7 cellular contexts compared by ENCODE assay signal in the genomic region with DNA sequence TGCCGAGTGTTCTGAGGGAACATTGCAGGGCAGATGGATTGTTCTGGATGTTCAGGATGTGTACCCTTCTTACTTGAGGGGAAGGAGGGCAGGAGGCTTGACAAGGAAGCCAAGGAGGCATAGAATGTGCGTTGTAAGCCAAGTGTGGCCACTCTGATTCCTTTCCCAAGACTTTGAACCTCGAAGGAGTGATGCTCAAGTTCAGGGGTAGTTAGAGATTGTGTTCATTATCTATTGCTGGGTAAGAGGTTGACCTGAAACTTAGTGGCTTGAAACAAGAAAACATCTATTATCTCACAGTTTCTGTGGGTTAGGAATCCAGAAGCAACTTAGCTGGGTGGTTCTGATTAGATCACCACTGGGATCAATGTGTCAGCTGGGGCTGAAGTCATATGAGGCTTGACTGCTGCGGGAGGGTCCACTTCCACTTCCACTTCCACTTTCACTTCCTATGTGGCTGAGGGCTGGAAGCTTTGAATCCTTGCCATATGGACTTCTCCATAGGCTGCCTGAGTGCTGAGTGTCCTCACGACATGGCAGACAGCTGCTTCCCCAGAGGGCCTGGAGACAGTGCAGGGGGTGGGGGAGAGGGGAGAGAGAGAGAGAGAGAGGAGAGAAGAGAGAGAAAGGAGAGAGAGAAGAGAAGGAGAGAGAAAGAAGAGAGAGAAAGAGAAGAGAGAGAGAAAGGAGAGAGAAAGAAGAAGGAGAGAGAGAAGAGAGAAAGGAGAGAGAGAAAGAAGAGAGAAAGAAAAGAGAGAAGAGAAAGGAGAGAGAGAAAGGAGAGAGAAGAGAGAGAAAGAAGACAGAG. TPM values are rescaled to one million over a fixed set of nuclear protein-coding genes. Genes with fewer than 3 reads are reported as not detected.
DNase-seq lines count a peak whose midpoint lies in the region; ATAC-seq and TF ChIP-seq lines count a peak whose summit lies in the region.

No MANE protein-coding gene starts in this region.

- DNase-seq in activated B cell treated with CpG ODN at 0.5 μM for 24 hours = no peak
- DNase-seq in pons (ENCODE audit: low spot score) = peak; percentile 77
- DNase-seq in osteoblast (ENCODE audit: insufficient read length, low spot score, missing footprints) = no peak
- no peak for DNase-seq in cortex of kidney (lab: John Stamatoyannopoulos, UW)
- DNase-seq in NCI-H2196 treated with DMSO at 0.1 percent for 48 hours (lab: John Stamatoyannopoulos, UW; ENCODE audit: unreplicated experiment) = no peak

- H3K27me3 ChIP-seq in osteoblast (ENCODE audit: insufficient read depth, low read length) = peaks cover 45% of the 10 kb centered on the region

- no peaks in the 10 kb centered on the region for H3K4me1 ChIP-seq in osteoblast (ENCODE audit: insufficient read depth, low read length)

- no peaks in the 10 kb centered on the region for H3K9me3 Mint-ChIP-seq in activated B cell treated with CpG ODN at 0.5 μM for 24 hours

- no peaks in the 10 kb centered on the region for H3K79me2 ChIP-seq in osteoblast (ENCODE audit: insufficient read depth, low read length)

- intact Hi-C loops in activated B cell treated with CpG ODN at 0.5 μM for 24 hours (cut with micrococcal nuclease) = loop anchor here (1.0 kb wide), 1 partner anchor 8 kb away; no protein-coding TSS in a partner anchor

- H4K20me1 ChIP-seq in osteoblast (ENCODE audit: insufficient read depth, low read length) = no peaks in the 10 kb centered on the region

- no peak overlapping the region for H3K27ac ChIP-seq in osteoblast (ENCODE audit: low read depth, low read length)

- TF ChIP-seq CTCF in activated B cell treated with CpG ODN at 0.5 μM for 24 hours (IDR thresholded peaks at IDR 0.05) (no peak), osteoblast (IDR thresholded peaks at IDR 0.05; ENCODE audit: extremely low read depth, low read depth, low read length) (no peak)

- H3K36me3 ChIP-seq in osteoblast (ENCODE audit: insufficient read depth, low read length) = no peaks in the 10 kb centered on the region

- H3K27ac Mint-ChIP-seq in activated B cell treated with CpG ODN at 0.5 μM for 24 hours = peak overlapping the region; percentile 79

- H3K4me3 Mint-ChIP-seq in activated B cell treated with CpG ODN at 0.5 μM for 24 hours = peak overlapping the region; percentile 54

- peaks cover 75% of the 10 kb centered on the region for H3K4me1 Mint-ChIP-seq in activated B cell treated with CpG ODN at 0.5 μM for 24 hours

- no peak overlapping the region for H3K4me2 ChIP-seq in osteoblast (ENCODE audit: insufficient read depth, low read length)

- H3K27me3 Mint-ChIP-seq in activated B cell treated with CpG ODN at 0.5 μM for 24 hours = no peaks in the 10 kb centered on the region

- ATAC-seq in GM19023 (IDR thresholded peaks at IDR 0.05; ENCODE audit: unreplicated experiment) (peak; percentile 37), HG02852 (IDR thresholded peaks at IDR 0.05; ENCODE audit: unreplicated experiment) (peak; percentile 49), activated B cell treated with CpG ODN at 0.5 μM for 24 hours (ENCODE audit: low read depth) (peak; percentile 53)

- no peaks in the 10 kb centered on the region for H3K36me3 Mint-ChIP-seq in activated B cell treated with CpG ODN at 0.5 μM for 24 hours (ENCODE audit: low read depth)

- POLR2A ChIA-PET in activated B cell treated with CpG ODN at 0.5 μM for 24 hours (lab: Charles Lee) = interaction anchor here (0.6 to 1.7 kb wide), 12 partner anchors 9 to 1133 kb away, joined by 3 to 18 read pairs (median 4); no protein-coding TSS in a partner anchor

- no peak overlapping the region for H3K4me3 ChIP-seq in osteoblast (ENCODE audit: insufficient read depth, low read length)

- H3K9me3 ChIP-seq in osteoblast (ENCODE audit: low read depth, low read length) = no peaks in the 10 kb centered on the region

- no peak overlapping the region for H2AFZ ChIP-seq in osteoblast (ENCODE audit: low read length)

- CTCF ChIA-PET in activated B cell treated with CpG ODN at 0.5 μM for 24 hours (lab: Charles Lee) = interaction anchor here (0.9 kb wide), 1 partner anchor 97 kb away, joined by 3 read pairs; no protein-coding TSS in a partner anchor

RNA-seq across cellular contexts. Expression of a gene that starts 6.9 kb away (rescaled TPM):
- total RNA-seq in activated B cell treated with CpG ODN at 0.5 μM for 24 hours (410 and 464 TPM in 2 replicates), osteoblast (2.5 and 3.5 TPM in 2 replicates)

RNA-seq across cellular contexts. Expression of a gene that starts 21.5 kb away (rescaled TPM):
- total RNA-seq in activated B cell treated with CpG ODN at 0.5 μM for 24 hours (46.4 and 53.1 TPM in 2 replicates), osteoblast (12.4 and 14.5 TPM in 2 replicates)

Comparison
In these comparisons a context has a peak if more than half of its experiments do, and no peak if none do; other contexts are left out.
1. RNA of a gene that starts 6.9 kb away (total RNA-seq): 410 to 464 TPM in activated B cell treated with CpG ODN at 0.5 μM for 24 hours; 2.5 to 3.5 TPM in osteoblast; every median in the first group is over 10 times any median in the second.
2. Peak in every context shown above with its lines, with median percentiles within 50 percentile points of each other: ATAC-seq.